Comparison of ENCODE assay signal across 13 cellular contexts in the genomic region with DNA sequence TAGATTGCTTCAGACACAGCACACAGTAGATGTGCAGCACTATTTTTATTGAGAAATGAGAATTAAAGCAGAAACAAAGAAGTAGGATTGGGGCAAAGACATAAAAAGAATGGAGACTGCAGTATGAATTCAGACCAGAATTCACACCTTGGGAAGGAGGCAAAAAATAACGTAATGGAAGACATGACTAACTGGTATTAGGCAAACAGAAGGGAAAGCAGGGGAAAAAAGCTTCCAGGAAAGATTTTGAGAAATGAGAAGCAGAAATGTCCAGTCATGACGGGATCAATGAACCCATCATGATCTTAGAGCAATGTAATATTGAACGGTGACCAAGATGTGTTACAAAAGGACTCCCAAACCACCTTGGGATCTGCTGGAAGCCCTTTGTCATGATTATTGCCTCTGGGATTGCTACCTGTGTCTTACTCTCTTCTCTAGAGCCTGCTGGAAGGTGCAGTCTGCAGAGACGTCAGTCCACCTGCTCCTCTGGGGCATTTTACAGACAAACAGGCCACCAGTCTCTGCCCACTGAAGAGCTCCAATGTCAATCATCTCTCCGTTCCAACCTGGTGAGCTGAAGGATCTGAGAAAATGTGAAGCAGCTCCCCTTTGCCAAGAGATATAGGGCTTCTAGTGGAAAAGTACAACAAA. TPM values are rescaled to one million over a fixed set of nuclear protein-coding genes. Genes with fewer than 3 reads are reported as not detected.
DNase-seq lines count a peak whose midpoint lies in the region; ATAC-seq and TF ChIP-seq lines count a peak whose summit lies in the region.
"Had no signal": no experiment of that assay in that cellular context is flagged by ENCODE, and none has a peak within 500 bp of the region (broad histone marks: within the 10 kb centered on the region; RNA-seq: fewer than 3 reads in every experiment).

No MANE protein-coding gene starts in this region.

- H3K79me2 ChIP-seq in mammary epithelial cell (ENCODE audit: insufficient read depth, low read length): peaks cover 92% of the 10 kb centered on the region

- TF ChIP-seq EP300 in upper lobe of left lung (IDR thresholded peaks at IDR 0.05): no peak

- H3K36me3 Mint-ChIP-seq in MCF 10A (ENCODE audit: insufficient read depth, unreplicated experiment): peaks cover 5% of the 10 kb centered on the region
- peaks cover 7% of the 10 kb centered on the region for H3K36me3 Mint-ChIP-seq in stimulated activated effector memory CD8-positive, alpha-beta T cell treated with anti-CD3 and anti-CD28 coated beads, Interleukin-12 subunit alpha, Interleukin-12 subunit beta, amount 100 ng/mL, for 72 hours

- H3K4me3 Mint-ChIP-seq in MCF 10A (ENCODE audit: unreplicated experiment): no peak overlapping the region
- no peak overlapping the region for H3K4me3 Mint-ChIP-seq in stimulated activated effector memory CD8-positive, alpha-beta T cell treated with anti-CD3 and anti-CD28 coated beads, Interleukin-12 subunit alpha, Interleukin-12 subunit beta, amount 100 ng/mL, for 72 hours
- H3K4me3 Mint-ChIP-seq: activated CD4-positive, alpha-beta T cell treated with anti-CD3 and anti-CD28 coated beads for 36 hours had no signal

- dilution Hi-C loops in mammary epithelial cell (cut with HindIII; ENCODE audit: low sequenced_read_pairs): no loop called here

- in situ Hi-C loops in mammary epithelial cell (cut with MboI; ENCODE audit: low sequenced_read_pairs in 2 of 2): no loop called here

- TF ChIP-seq CTCF in MCF 10A (IDR thresholded peaks at IDR 0.05; ENCODE audit: unreplicated experiment): no peak
- TF ChIP-seq CTCF in mammary epithelial cell (conservative IDR thresholded peaks at IDR 0.05 in 1 of 2, IDR thresholded peaks at IDR 0.05 in 1 of 2; ENCODE audit: extremely low read depth in 1 of 2, insufficient read depth in 1 of 2, low read depth in 1 of 2, low read length in 2 of 2): no peak
- no peak for TF ChIP-seq CTCF in upper lobe of left lung (IDR thresholded peaks at IDR 0.05)
- TF ChIP-seq CTCF in WERI-Rb-1 (IDR thresholded peaks at IDR 0.05; ENCODE audit: low read depth, low read length): no peak

- DNase-seq in MCF 10A (ENCODE audit: unreplicated experiment) (peak; percentile 15), mammary epithelial cell (no peak), upper lobe of left lung (no peak), occipital lobe (lab: John Stamatoyannopoulos, UW) (no peak), WERI-Rb-1 (no peak)
- no peak for DNase-seq in stimulated activated effector memory CD8-positive, alpha-beta T cell treated with anti-CD3 and anti-CD28 coated beads, Interleukin-12 subunit alpha, Interleukin-12 subunit beta, amount 100 ng/mL, for 72 hours (ENCODE audit: low spot score in 2 of 2)
- DNase-seq: activated CD4-positive, alpha-beta T cell treated with anti-CD3 and anti-CD28 coated beads for 36 hours; dermis blood vessel endothelial cell; SHP77; stimulated activated CD4-positive, alpha-beta T cell treated with anti-CD3 and anti-CD28 coated beads, Interleukin-4, amount 100 ng/mL, for 1 hour had no signal

- H3K4me2 ChIP-seq in mammary epithelial cell (ENCODE audit: insufficient read depth, low read depth, low read length): no peak overlapping the region
- H3K4me2 ChIP-seq: A549 had no signal

- H3K9ac ChIP-seq in mammary epithelial cell (ENCODE audit: insufficient read depth, low read length) (no peak overlapping the region), duodenal mucosa (ENCODE audit: low read depth in 1 of 2, low read length in 2 of 2) (no peak overlapping the region)

- H3K9me3 ChIP-seq in mammary epithelial cell (replicated peaks; ENCODE audit: insufficient read depth, low read length) (no peaks in the 10 kb centered on the region), duodenal mucosa (ENCODE audit: control insufficient read depth in 1 of 2, low read length in 2 of 2) (no peaks in the 10 kb centered on the region), muscle layer of duodenum (ENCODE audit: control insufficient read depth in 1 of 2, low read length in 2 of 2) (no peaks in the 10 kb centered on the region), upper lobe of left lung (no peaks in the 10 kb centered on the region), WERI-Rb-1 (ENCODE audit: severe bottlenecking) (no peaks in the 10 kb centered on the region)
- H3K9me3 ChIP-seq: A549 had no signal

- TF ChIP-seq POLR2A in upper lobe of left lung (IDR thresholded peaks at IDR 0.05): no peak

- no peaks in the 10 kb centered on the region for H3K4me1 ChIP-seq in mammary epithelial cell (ENCODE audit: insufficient read depth, low read length)
- peaks cover 18 to 19% of the 10 kb centered on the region in 2 donors for H3K4me1 ChIP-seq in duodenal mucosa (ENCODE audit: control insufficient read depth in 1 of 2, insufficient read depth in 2 of 2, low read length in 2 of 2)
- H3K4me1 ChIP-seq in muscle layer of duodenum (ENCODE audit: control insufficient read depth in 1 of 2, insufficient read depth in 2 of 2, low read length in 2 of 2): peaks cover 0 to 35% of the 10 kb centered on the region in 2 donors
- H3K4me1 ChIP-seq in upper lobe of left lung: peaks cover 19 to 35% (median 20%) of the 10 kb centered on the region in 4 donors

- H3K36me3 ChIP-seq in mammary epithelial cell (ENCODE audit: insufficient read depth, low read length): no peaks in the 10 kb centered on the region
- H3K36me3 ChIP-seq in duodenal mucosa (ENCODE audit: control insufficient read depth in 1 of 2, insufficient read depth in 2 of 2, low read length in 2 of 2): no peaks in the 10 kb centered on the region
- no peaks in the 10 kb centered on the region for H3K36me3 ChIP-seq in muscle layer of duodenum (ENCODE audit: control insufficient read depth in 1 of 2, insufficient read depth in 2 of 2, low read length in 2 of 2)
- no peaks in the 10 kb centered on the region for H3K36me3 ChIP-seq in upper lobe of left lung
- H3K36me3 ChIP-seq in WERI-Rb-1: peaks cover 31% of the 10 kb centered on the region

- H2AFZ ChIP-seq in mammary epithelial cell (ENCODE audit: low read depth, low read length): no peak overlapping the region

- intact Hi-C loops in MCF 10A (cut with micrococcal nuclease): no loop called here
- intact Hi-C loops in mammary epithelial cell (cut with micrococcal nuclease): no loop called here

- no peaks in the 10 kb centered on the region for H3K27me3 ChIP-seq in mammary epithelial cell (ENCODE audit: insufficient read depth, low read length)
- H3K27me3 ChIP-seq in duodenal mucosa (ENCODE audit: control insufficient read depth in 1 of 2, insufficient read depth in 2 of 2, low read length in 2 of 2): no peaks in the 10 kb centered on the region
- H3K27me3 ChIP-seq in muscle layer of duodenum (ENCODE audit: low read depth, low read length): no peaks in the 10 kb centered on the region
- no peaks in the 10 kb centered on the region for H3K27me3 ChIP-seq in upper lobe of left lung
- H3K27me3 ChIP-seq in WERI-Rb-1 (ENCODE audit: insufficient read depth, low read depth, severe bottlenecking): no peaks in the 10 kb centered on the region

- peak in 1 of 2 donors; percentile 13 for ATAC-seq in upper lobe of left lung (ENCODE audit: low FRiP score in 2 of 2)
- ATAC-seq in stimulated activated effector memory CD8-positive, alpha-beta T cell treated with anti-CD3 and anti-CD28 coated beads, Interleukin-12 subunit alpha, Interleukin-12 subunit beta, amount 100 ng/mL, for 72 hours: no peak
- ATAC-seq: A549; activated CD4-positive, alpha-beta T cell treated with anti-CD3 and anti-CD28 coated beads for 36 hours had no signal

- CTCF ChIA-PET in MCF 10A (lab: Yijun Ruan, JAX) (interaction anchor here (0.7 kb wide), 3 partner anchors 41 to 877 kb away, joined by 3 to 6 read pairs (median 3); no protein-coding TSS in a partner anchor), mammary epithelial cell (lab: Charles Lee; ENCODE audit: low non-redundant PET) (no interaction called here)

- no peak overlapping the region for H3K27ac ChIP-seq in mammary epithelial cell (ENCODE audit: insufficient read depth, low read depth, low read length)
- H3K27ac ChIP-seq in duodenal mucosa (ENCODE audit: low read depth, low read length): peak overlapping the region; percentile 25
- H3K27ac ChIP-seq in muscle layer of duodenum (ENCODE audit: low read length): peak overlapping the region; percentile 41
- peak overlapping the region; percentile 8 to 52 (median 40) for H3K27ac ChIP-seq in upper lobe of left lung
- no peak overlapping the region for H3K27ac ChIP-seq in WERI-Rb-1

- H4K20me1 ChIP-seq in mammary epithelial cell (ENCODE audit: insufficient read depth, low read length): peaks cover under 1% of the 10 kb centered on the region

- no peaks in the 10 kb centered on the region for H3K9me3 Mint-ChIP-seq in MCF 10A (ENCODE audit: unreplicated experiment)
- H3K9me3 Mint-ChIP-seq in stimulated activated effector memory CD8-positive, alpha-beta T cell treated with anti-CD3 and anti-CD28 coated beads, Interleukin-12 subunit alpha, Interleukin-12 subunit beta, amount 100 ng/mL, for 72 hours: no peaks in the 10 kb centered on the region

- POLR2A ChIA-PET in MCF 10A (lab: Yijun Ruan, JAX): interaction anchor here (0.6 to 1.0 kb wide), 2 partner anchors 9 to 396 kb away, joined by 4 to 5 read pairs; partner anchors contain the start of gene NUDT3

- BruUV-seq in MCF 10A (replicated peaks; lab: Mats Ljungman, UMichigan) (no TSS peak), mammary epithelial cell (replicated peaks; lab: Mats Ljungman, UMichigan) (no TSS peak)

- H3K4me1 Mint-ChIP-seq in MCF 10A (ENCODE audit: insufficient read depth, unreplicated experiment): peaks cover 22% of the 10 kb centered on the region
- peaks cover 22% of the 10 kb centered on the region for H3K4me1 Mint-ChIP-seq in stimulated activated effector memory CD8-positive, alpha-beta T cell treated with anti-CD3 and anti-CD28 coated beads, Interleukin-12 subunit alpha, Interleukin-12 subunit beta, amount 100 ng/mL, for 72 hours

- WGBS in mammary epithelial cell (ENCODE audit: low coverage, missing lambda C conversion rate): 100% methylated on average over 4 of the region's 5 CpGs
- WGBS in upper lobe of left lung, 2 donors: 71 to 72% methylated on average over 5 of the region's 5 CpGs

- H3K4me3 ChIP-seq in mammary epithelial cell (replicated peaks in 1 of 3; ENCODE audit: insufficient read depth in 1 of 3, low read depth in 2 of 3, low read length in 3 of 3): no peak overlapping the region
- H3K4me3 ChIP-seq in duodenal mucosa (ENCODE audit: low read depth in 1 of 2, low read length in 2 of 2): no peak overlapping the region
- H3K4me3 ChIP-seq in muscle layer of duodenum (ENCODE audit: low read depth in 1 of 2, low read length in 2 of 2): no peak overlapping the region
- no peak overlapping the region for H3K4me3 ChIP-seq in upper lobe of left lung
- H3K4me3 ChIP-seq in WERI-Rb-1 (ENCODE audit: low read depth, low read length): no peak overlapping the region
- H3K4me3 ChIP-seq: A549 had no signal

- no peaks in the 10 kb centered on the region for H3K27me3 Mint-ChIP-seq in MCF 10A (ENCODE audit: insufficient read depth, unreplicated experiment)
- H3K27me3 Mint-ChIP-seq: activated CD4-positive, alpha-beta T cell treated with anti-CD3 and anti-CD28 coated beads for 36 hours had no signal

- H3K27ac Mint-ChIP-seq in MCF 10A (ENCODE audit: low read depth, unreplicated experiment): no peak overlapping the region
- no peak overlapping the region for H3K27ac Mint-ChIP-seq in stimulated activated effector memory CD8-positive, alpha-beta T cell treated with anti-CD3 and anti-CD28 coated beads, Interleukin-12 subunit alpha, Interleukin-12 subunit beta, amount 100 ng/mL, for 72 hours
- H3K27ac Mint-ChIP-seq: activated CD4-positive, alpha-beta T cell treated with anti-CD3 and anti-CD28 coated beads for 36 hours had no signal

RNA-seq across cellular contexts. Expression of gene NUDT3, which starts 8.7 kb away (rescaled TPM):
- total RNA-seq in MCF 10A (2022): 22.4 and 23.6 TPM in 2 replicates
- 10 to 100 TPM; 17.9 to 20.2 TPM for total RNA-seq in mammary epithelial cell
- 13.0 TPM for polyA plus RNA-seq in mammary epithelial cell
- 18.3 TPM for polyA minus RNA-seq in mammary epithelial cell
- 10 to 100 TPM; 15.1 to 32.7 (median 26.0) TPM for total RNA-seq in upper lobe of left lung
- 116 TPM for total RNA-seq in occipital lobe

RNA-seq across cellular contexts. Expression of gene RPS10, which starts 42.1 kb away (rescaled TPM):
- total RNA-seq in MCF 10A (2022) (1,490 and 1,644 TPM in 2 replicates), mammary epithelial cell (1,000 to 10,000 TPM; 1,172 to 2,003 TPM), upper lobe of left lung (1,000 to 10,000 TPM in 4 of 6 donors, 100 to 1,000 TPM in 2; 383 to 1,975 (median 1,074) TPM), occipital lobe (1,021 TPM)
- polyA plus RNA-seq in mammary epithelial cell: 4,560 TPM
- 1,685 TPM for polyA minus RNA-seq in mammary epithelial cell

Comparison
In these comparisons a context has a peak if more than half of its experiments do, and no peak if none do; other contexts are left out.
1. H3K27ac ChIP-seq: peak in duodenal mucosa (single experiment), muscle layer of duodenum (single experiment) and upper lobe of left lung (4 of 4); none in mammary epithelial cell (single experiment) and WERI-Rb-1 (single experiment).